Comparison of ENCODE assay signal across 7 cellular contexts in genomic region chr3:120908030-120908802, GRCh38. TPM values are rescaled to one million over a fixed set of nuclear protein-coding genes. Genes with fewer than 3 reads are reported as not detected.
DNase-seq lines count a peak whose midpoint lies in the region; ATAC-seq, FAIRE-seq and TF ChIP-seq lines count a peak whose summit lies in the region.

TSS of gene STXBP5L (plus strand) at chr3:120908205. CDS start at chr3:120909579, 1,374 bp downstream.

- no peak for TF ChIP-seq POLR2A in IMR-90 (IDR thresholded peaks at IDR 0.05; ENCODE audit: low read depth, low read length)

- no peak within 1 kb of the TSS for H2AK5ac ChIP-seq in IMR-90 (ENCODE audit: low read depth, low read length)

- H2BK20ac ChIP-seq in IMR-90 (ENCODE audit: low read depth, low read length): no peak within 1 kb of the TSS

- H4K8ac ChIP-seq in IMR-90 (ENCODE audit: low read depth in 2 of 2, low read length in 2 of 2): no peak within 1 kb of the TSS

- H3K36me3 ChIP-seq in IMR-90 (ENCODE audit: control insufficient read depth, insufficient read depth, low read length) (no peaks in the 10 kb centered on the region), kidney (ENCODE audit: control insufficient read depth in 1 of 2, insufficient read depth in 2 of 2, low read length in 2 of 2) (no peaks in the 10 kb centered on the region)

- H2BK15ac ChIP-seq in IMR-90 (ENCODE audit: low read depth, low read length): no peak within 1 kb of the TSS

- TF ChIP-seq RAD21 in IMR-90 (IDR thresholded peaks at IDR 0.05; ENCODE audit: low read length): no peak

- H3K9ac ChIP-seq in IMR-90 (ENCODE audit: low read depth, low read length) (no peak within 1 kb of the TSS), kidney (ENCODE audit: low read length in 2 of 2) (no peak within 1 kb of the TSS)

- no peak within 1 kb of the TSS for H3K27ac Mint-ChIP-seq in central memory CD8-positive, alpha-beta T cell (ENCODE audit: low read depth)

- H3K14ac ChIP-seq in IMR-90 (replicated peaks; ENCODE audit: low read depth, low read length): no peak within 1 kb of the TSS

- in situ Hi-C loops in IMR-90 (cut with MboI; ENCODE audit: low sequenced_read_pairs): no loop called here

- POLR2A ChIA-PET in IMR-90 (lab: Charles Lee; ENCODE audit: unreplicated experiment): no interaction called here

- no peak within 1 kb of the TSS for H4K91ac ChIP-seq in IMR-90 (ENCODE audit: insufficient read depth, low read depth, low read length)

- peaks cover 13% of the 10 kb centered on the region for H3K4me1 Mint-ChIP-seq in central memory CD8-positive, alpha-beta T cell

- H3K23ac ChIP-seq in IMR-90 (ENCODE audit: low read depth, low read length): no peak within 1 kb of the TSS

- H3K36me3 Mint-ChIP-seq in central memory CD8-positive, alpha-beta T cell (ENCODE audit: insufficient read depth): no peaks in the 10 kb centered on the region

- H2AK9ac ChIP-seq in IMR-90 (replicated peaks; ENCODE audit: low read depth, low read length, poor library complexity): no peak within 1 kb of the TSS

- H3K27me3 Mint-ChIP-seq in central memory CD8-positive, alpha-beta T cell: peaks cover 73% of the 10 kb centered on the region

- CTCF ChIA-PET in IMR-90 (lab: Yijun Ruan, JAX): no interaction called here

- H3K56ac ChIP-seq in IMR-90 (ENCODE audit: extremely low read depth, insufficient read depth, low read length): no peak within 1 kb of the TSS

- peak within 1 kb of the TSS; percentile 75 for H3K4me3 Mint-ChIP-seq in central memory CD8-positive, alpha-beta T cell

- TF ChIP-seq CTCF in GM10266 (IDR thresholded peaks at IDR 0.05; ENCODE audit: control insufficient read depth, insufficient read depth, low read depth, missing control alignments) (no peak), IMR-90 (conservative IDR thresholded peaks at IDR 0.05; ENCODE audit: low read depth, low read length) (no peak), kidney (IDR thresholded peaks at IDR 0.05; ENCODE audit: borderline replicate concordance, extremely low read depth, insufficient read depth) (no peak)

- H2AFZ ChIP-seq in IMR-90 (replicated peaks; ENCODE audit: low read length, poor library complexity): peak within 1 kb of the TSS; percentile 88

- H4K5ac ChIP-seq in IMR-90 (ENCODE audit: low read depth, low read length): no peak within 1 kb of the TSS

- 0 out of 2 replicates have a peak, but pooled peaks cover 2% of the 10 kb centered on the region for H3K9me3 ChIP-seq in IMR-90 (ENCODE audit: control insufficient read depth, insufficient read depth, low read length)
- H3K9me3 ChIP-seq in kidney (ENCODE audit: control insufficient read depth in 1 of 2, low read length in 2 of 2): no peaks in the 10 kb centered on the region

- dilution Hi-C loops in IMR-90 (cut with HindIII; ENCODE audit: low sequenced_read_pairs, unreplicated experiment): no loop called here

- DNase-seq in GM10266 (ENCODE audit: extremely low spot score): peak; percentile 67
- DNase-seq in IMR-90: peak; percentile 52
- peak; percentile 13 to 39 for DNase-seq in SW 1271 (lab: John Stamatoyannopoulos, UW)
- no peak for DNase-seq in central memory CD8-positive, alpha-beta T cell (ENCODE audit: low spot score in 2 of 2)
- DNase-seq in kidney: peak; percentile 89
- DNase-seq in stimulated activated CD4-positive, alpha-beta T cell treated with anti-CD3 and anti-CD28 coated beads, Interleukin-12 subunit alpha, Interleukin-12 subunit beta, amount 100 ng/mL, for 4 hours: peak; percentile 38

- peak; percentile 94 for ATAC-seq in GM21737 (IDR thresholded peaks at IDR 0.05; ENCODE audit: unreplicated experiment)
- ATAC-seq in IMR-90 (ENCODE audit: low read depth): peak; percentile 100
- ATAC-seq in central memory CD8-positive, alpha-beta T cell (replicated peaks; ENCODE audit: extremely low read depth, poor library complexity, severe bottlenecking): no peak

- H3K9me1 ChIP-seq in IMR-90 (ENCODE audit: insufficient read depth, low read length): no peaks in the 10 kb centered on the region

- 2% methylated on average over 35 of the region's 83 CpGs; no CpG with 5 or more reads in 1 of the 2 experiments for WGBS in IMR-90 (ENCODE audit: extremely low coverage in 2 of 2, insufficient read length in 1 of 2), 2 experiments

- peaks cover 12% of the 10 kb centered on the region for H3K27me3 ChIP-seq in IMR-90 (ENCODE audit: control insufficient read depth, insufficient read depth, low read length)

- no peak for FAIRE-seq in kidney (lab: Jason Lieb, UNC)

- no peaks in the 10 kb centered on the region for H3K79me1 ChIP-seq in IMR-90 (ENCODE audit: low read depth in 1 of 2, low read length in 2 of 2)

- no peak within 1 kb of the TSS for H2BK120ac ChIP-seq in IMR-90 (ENCODE audit: low read depth, low read length)

- H4K20me1 ChIP-seq in IMR-90 (ENCODE audit: insufficient read depth, low read length): no peaks in the 10 kb centered on the region

- peak within 1 kb of the TSS; percentile 9; the same call in 1 of the 2 replicates for H3K4me3 ChIP-seq in IMR-90 (ENCODE audit: insufficient read depth, low read depth, low read length)
- peak within 1 kb of the TSS; percentile 34 to 43 for H3K4me3 ChIP-seq in kidney (ENCODE audit: low read length in 2 of 2)

- H3K4ac ChIP-seq in IMR-90 (ENCODE audit: low read depth, low read length): no peak within 1 kb of the TSS

- H3K9me3 Mint-ChIP-seq in central memory CD8-positive, alpha-beta T cell: no peaks in the 10 kb centered on the region

- H3K27ac ChIP-seq in IMR-90 (ENCODE audit: insufficient read depth, low read length) (no peak within 1 kb of the TSS), kidney (ENCODE audit: low read depth in 2 of 2, low read length in 2 of 2) (no peak within 1 kb of the TSS)

- no peak within 1 kb of the TSS for H3K18ac ChIP-seq in IMR-90 (ENCODE audit: low read depth, low read length)

- intact Hi-C loops in IMR-90 (cut with micrococcal nuclease) (loop anchor here (5.0 kb wide), 1 partner anchor 346 kb away; no protein-coding TSS in a partner anchor), kidney (cut with DNase I) (no loop called here)

- no TSS peak for BruUV-seq in IMR-90 (replicated peaks; lab: Mats Ljungman, UMichigan)

- H2BK5ac ChIP-seq in IMR-90 (ENCODE audit: low read depth, low read length, poor library complexity, severe bottlenecking): no peak within 1 kb of the TSS

- peak within 1 kb of the TSS; percentile 56 for H3K4me2 ChIP-seq in IMR-90 (ENCODE audit: low read depth, low read length)

- H3K4me1 ChIP-seq in IMR-90 (ENCODE audit: control insufficient read depth, insufficient read depth, low read length) (no peaks in the 10 kb centered on the region), kidney (ENCODE audit: control insufficient read depth in 1 of 2, insufficient read depth in 1 of 2, low read depth in 1 of 2, low read length in 2 of 2) (no peaks in the 10 kb centered on the region)

TF ChIP-seq in IMR-90, 13 proteins besides CTCF, POLR2A, EP300 and RAD21:
- no peak for TF ChIP-seq SMC3 (IDR thresholded peaks at IDR 0.05; ENCODE audit: low read depth, low read length)
- TF ChIP-seq MXI1 (IDR thresholded peaks at IDR 0.05; ENCODE audit: borderline replicate concordance, low read depth, low read length): 0 out of 2 replicates have a peak, but pooled peaks have one; percentile 33

RNA-seq across cellular contexts. Expression of gene STXBP5L, which starts in this region (rescaled TPM):
- total RNA-seq in IMR-90 (2012; rRNA removed) (not detected in 2 replicates), kidney (not detected)
- polyA plus RNA-seq in IMR-90 (2012; rRNA removed) (not detected in 2 replicates), kidney (ENCODE audit: insufficient read depth, low read depth, low replicate concordance) (not detected)
- not detected in 2 replicates for polyA plus RNA-seq in IMR-90 (2012; cell fraction: cytosol; rRNA removed)
- polyA plus RNA-seq in IMR-90 (2012; cell fraction: nucleus; rRNA removed; ENCODE audit: low replicate concordance): not detected in 2 replicates

Comparison
In these comparisons a context has a peak if more than half of its experiments do, and no peak if none do; other contexts are left out.
1. Peak in DNase-seq, ATAC-seq, H3K4me3 ChIP-seq and H3K4me2 ChIP-seq in IMR-90; RNA of the gene not detected or under 1 TPM.
2. Peak in DNase-seq and H3K4me3 ChIP-seq in kidney; RNA of the gene not detected or under 1 TPM.
3. DNase-seq: peak in GM10266 (single experiment), SW 1271 (2 of 2) and stimulated activated CD4-positive, alpha-beta T cell treated with anti-CD3 and anti-CD28 coated beads, Interleukin-12 subunit alpha, Interleukin-12 subunit beta, amount 100 ng/mL, for 4 hours (single experiment); none in central memory CD8-positive, alpha-beta T cell (0 of 2).